Comparison of ENCODE assay signal across 5 cellular contexts in genomic region chr1:244356371-244356770, GRCh38.
"Had no signal": no experiment of that assay in that cellular context is flagged by ENCODE, and none has a peak within 500 bp of the region (broad histone marks: within the 10 kb centered on the region; RNA-seq: fewer than 3 reads in every experiment).

No MANE protein-coding gene starts in this region.

- DNase-seq: GM23248, GOT3, H7, HFFc6, IMR-90 had no signal
